ENCODE assay signal across 14 cellular contexts in genomic region chr10:122034149-122034756, GRCh38. TPM values are rescaled to one million over a fixed set of nuclear protein-coding genes. Genes with fewer than 3 reads are reported as not detected.
A peak's percentile ranks its signal among the peaks of the same experiment; 100 is the strongest.
DNase-seq lines count a peak whose midpoint lies in the region; ATAC-seq and TF ChIP-seq lines count a peak whose summit lies in the region.
"Had no signal": no experiment of that assay in that cellular context is flagged by ENCODE, and none has a peak within 500 bp of the region (broad histone marks: within the 10 kb centered on the region; RNA-seq: fewer than 3 reads in every experiment).

No MANE protein-coding gene starts in this region.

- H3K4me1 Mint-ChIP-seq in HFFc6 (ENCODE audit: low read depth) = peaks cover 7% of the 10 kb centered on the region
- no peaks in the 10 kb centered on the region for H3K4me1 Mint-ChIP-seq in stimulated activated naive CD8-positive, alpha-beta T cell treated with anti-CD3 and anti-CD28 coated beads, Interleukin-15, amount 100 ng/mL, for 72 hours

- no peak for TF ChIP-seq CTCF in AG09309 (IDR thresholded peaks at IDR 0.05; ENCODE audit: control insufficient read depth, insufficient read depth, low read depth, low read length, missing control alignments)
- no peak for TF ChIP-seq CTCF in HFFc6 (IDR thresholded peaks at IDR 0.05)

- ATAC-seq in GM18498 (IDR thresholded peaks at IDR 0.05; ENCODE audit: unreplicated experiment) (no peak), HG02588 (IDR thresholded peaks at IDR 0.05; ENCODE audit: unreplicated experiment) (no peak), GM18505 (IDR thresholded peaks at IDR 0.05; ENCODE audit: unreplicated experiment) (no peak)
- no peak for ATAC-seq in stimulated activated naive CD8-positive, alpha-beta T cell treated with anti-CD3 and anti-CD28 coated beads, Interleukin-15, amount 100 ng/mL, for 72 hours

- H3K4me3 ChIP-seq in AG09309 (ENCODE audit: control insufficient read depth, low read depth, low read length) = no peak overlapping the region

- DNase-seq in AG09309 (ENCODE audit: low read depth) (peak; percentile 41), HFFc6 (peak; percentile 57), amniotic epithelial cell (ENCODE audit: low read depth) (peak; percentile 72), iris pigment epithelial cell (ENCODE audit: low read depth) (peak; percentile 73)
- no peak for DNase-seq in stimulated activated naive CD8-positive, alpha-beta T cell treated with anti-CD3 and anti-CD28 coated beads, Interleukin-15, amount 100 ng/mL, for 72 hours
- DNase-seq: activated CD8-positive, alpha-beta memory T cell treated with anti-CD3 and anti-CD28 coated beads for 24 hours; activated naive CD4-positive, alpha-beta T cell treated with anti-CD3 and anti-CD28 coated beads, Interleukin-2, amount 50 U/mL, for 16 hours; hippocampal formation; Karpas-422; stimulated activated CD4-positive, alpha-beta T cell treated with anti-CD3 and anti-CD28 coated beads, Interleukin-4, amount 100 ng/mL, for 24 hours had no signal

- no peak overlapping the region for H3K27ac Mint-ChIP-seq in HFFc6
- no peak overlapping the region for H3K27ac Mint-ChIP-seq in stimulated activated naive CD8-positive, alpha-beta T cell treated with anti-CD3 and anti-CD28 coated beads, Interleukin-15, amount 100 ng/mL, for 72 hours
- H3K27ac Mint-ChIP-seq: stimulated activated naive CD8-positive, alpha-beta T cell treated with anti-CD3 and anti-CD28 coated beads, Interleukin-15, Interleukin-2, amounts not matched to agents 100 ng/mL and 50 ng/mL, for 24 hours had no signal

- no peaks in the 10 kb centered on the region; the same call in 1 of the 2 replicates for H3K36me3 Mint-ChIP-seq in HFFc6 (ENCODE audit: low read depth)

- H3K4me3 Mint-ChIP-seq in HFFc6 = no peak overlapping the region
- H3K4me3 Mint-ChIP-seq in stimulated activated naive CD8-positive, alpha-beta T cell treated with anti-CD3 and anti-CD28 coated beads, Interleukin-15, amount 100 ng/mL, for 72 hours = no peak overlapping the region
- H3K4me3 Mint-ChIP-seq: stimulated activated naive CD8-positive, alpha-beta T cell treated with anti-CD3 and anti-CD28 coated beads, Interleukin-15, Interleukin-2, amounts not matched to agents 100 ng/mL and 50 ng/mL, for 24 hours had no signal

- no peaks in the 10 kb centered on the region for H3K9me3 Mint-ChIP-seq in HFFc6
- H3K9me3 Mint-ChIP-seq in stimulated activated naive CD8-positive, alpha-beta T cell treated with anti-CD3 and anti-CD28 coated beads, Interleukin-15, amount 100 ng/mL, for 72 hours = no peaks in the 10 kb centered on the region
- H3K9me3 Mint-ChIP-seq: stimulated activated naive CD8-positive, alpha-beta T cell treated with anti-CD3 and anti-CD28 coated beads, Interleukin-15, Interleukin-2, amounts not matched to agents 100 ng/mL and 50 ng/mL, for 24 hours had no signal

- peaks cover 18% of the 10 kb centered on the region for H3K27me3 Mint-ChIP-seq in HFFc6 (ENCODE audit: insufficient read depth)
- peaks cover 36% of the 10 kb centered on the region for H3K27me3 Mint-ChIP-seq in stimulated activated naive CD8-positive, alpha-beta T cell treated with anti-CD3 and anti-CD28 coated beads, Interleukin-15, amount 100 ng/mL, for 72 hours

- TF ChIP-seq POLR2A in GM18505 (IDR thresholded peaks at IDR 0.05; ENCODE audit: borderline replicate concordance, extremely low read depth, insufficient read depth, insufficient read length) = no peak

RNA-seq across cellular contexts. Expression of gene TACC2, which starts 45.3 kb away (rescaled TPM):
- 10 to 100 TPM; 15.9 to 19.5 (median 17.5) TPM for total RNA-seq in HFFc6 (2021; fragmentation: NEBNext Ultra II Directional; extraction: Animal tissue kit (Norgen Biotek cat#: 25700))

RNA-seq across cellular contexts. Expression of gene NSMCE4A, which starts 59.2 kb away (rescaled TPM):
- total RNA-seq in HFFc6 (2021; fragmentation: NEBNext Ultra II Directional; extraction: Animal tissue kit (Norgen Biotek cat#: 25700)) = 10 to 100 TPM; 15.2 to 22.7 (median 20.8) TPM

Comparison
In these comparisons a context has a peak if more than half of its experiments do, and no peak if none do; other contexts are left out.
1. DNase-seq: peak in AG09309 (single experiment), HFFc6 (single experiment), amniotic epithelial cell (single experiment) and iris pigment epithelial cell (single experiment); none in stimulated activated naive CD8-positive, alpha-beta T cell treated with anti-CD3 and anti-CD28 coated beads, Interleukin-15, amount 100 ng/mL, for 72 hours (0 of 2).